Comparison of ENCODE assay signal across 22 cellular contexts in the genomic region with DNA sequence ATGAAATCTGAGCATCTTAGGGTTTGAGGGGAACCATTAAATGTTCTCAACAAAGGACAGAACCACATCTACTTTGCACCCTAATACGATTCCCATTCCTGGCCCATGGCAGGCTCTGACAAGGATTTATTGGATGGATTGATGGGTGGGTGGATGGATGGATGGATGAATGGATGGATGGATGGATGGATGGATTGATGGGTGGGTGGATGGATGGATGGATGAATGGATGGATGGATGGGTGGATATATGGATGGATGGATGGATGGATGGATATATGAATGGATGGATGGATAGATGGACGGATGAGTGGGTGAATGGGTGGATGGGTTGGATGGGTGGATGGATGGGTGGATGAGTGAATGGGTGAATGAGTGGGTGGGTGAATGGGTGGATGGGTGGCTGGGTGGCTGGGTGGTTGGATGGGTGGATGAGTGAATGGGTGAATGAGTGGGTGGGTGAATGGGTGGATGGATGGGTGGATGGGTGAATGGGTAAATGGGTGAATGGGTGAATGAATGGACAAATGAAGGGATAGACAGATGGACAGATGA. TPM values are rescaled to one million over a fixed set of nuclear protein-coding genes. Genes with fewer than 3 reads are reported as not detected.
"Had no signal": no experiment of that assay in that cellular context is flagged by ENCODE, and none has a peak within 500 bp of the region (broad histone marks: within the 10 kb centered on the region; RNA-seq: fewer than 3 reads in every experiment).

No MANE protein-coding gene starts in this region.

- H3K27ac Mint-ChIP-seq: endodermal cell; stimulated activated memory B cell treated with anti-CD40 and anti-IgM and Interleukin-4, amounts not matched to agents 10 μg/mL and 1 μg/mL and 100 μg/mL, for 72 hours had no signal

- H3K27me3 ChIP-seq: brain microvascular endothelial cell, gastrocnemius medialis, right lobe of liver, transverse colon had no signal

- H3K4me3 Mint-ChIP-seq: activated naive CD4-positive, alpha-beta T cell treated with anti-CD3 and anti-CD28 coated beads, Interleukin-2, amount 50 U/mL, for 24 hours; endodermal cell; stimulated activated memory B cell treated with anti-CD40 and anti-IgM and Interleukin-4, amounts not matched to agents 10 μg/mL and 1 μg/mL and 100 μg/mL, for 72 hours had no signal

- H3K27me3 Mint-ChIP-seq: activated naive CD4-positive, alpha-beta T cell treated with anti-CD3 and anti-CD28 coated beads, Interleukin-2, amount 50 U/mL, for 24 hours had no signal

- DNase-seq: activated CD4-positive, alpha-beta T cell treated with anti-CD3 and anti-CD28 coated beads, Interleukin-2, amount 50 U/mL, for 48 hours; activated CD4-positive, CD25-positive, alpha-beta regulatory T cell treated with anti-CD3 and anti-CD28 coated beads, Interleukin-2, amount 50 U/mL, for 72 hours; activated gamma-delta T cell treated with Interleukin-2 at 50 U/mL for 16 hours; activated T-cell treated with anti-CD3 and anti-CD28 coated beads for 4 hours; anterior cingulate cortex; brain microvascular endothelial cell; endodermal cell; esophagus squamous epithelium; gastrocnemius medialis; hippocampal formation; left ventricle myocardium inferior; nucleus accumbens; right lobe of liver; stimulated activated CD4-positive, alpha-beta T cell treated with anti-CD3 and anti-CD28 coated beads, Interleukin-2, amount 100 ng/mL, for 24 hours; T-helper 1 cell; transverse colon; WERI-Rb-1 had no signal

- ATAC-seq: gastrocnemius medialis; right lobe of liver; stimulated activated memory B cell treated with anti-CD40 and anti-IgM and Interleukin-4, amounts not matched to agents 10 μg/mL and 1 μg/mL and 100 μg/mL, for 72 hours had no signal

- H3K36me3 Mint-ChIP-seq: activated naive CD4-positive, alpha-beta T cell treated with anti-CD3 and anti-CD28 coated beads, Interleukin-2, amount 50 U/mL, for 24 hours; stimulated activated memory B cell treated with anti-CD40 and anti-IgM and Interleukin-4, amounts not matched to agents 10 μg/mL and 1 μg/mL and 100 μg/mL, for 72 hours had no signal

- H3K36me3 ChIP-seq: brain microvascular endothelial cell, esophagus squamous epithelium, gastrocnemius medialis, left ventricle myocardium inferior, right lobe of liver, transverse colon, WERI-Rb-1 had no signal

- H3K4me3 ChIP-seq: coronary artery, esophagus squamous epithelium, gastrocnemius medialis, left ventricle myocardium inferior, right lobe of liver, skin epidermis, transverse colon had no signal

- H3K9me3 ChIP-seq: esophagus squamous epithelium, gastrocnemius medialis, left ventricle myocardium inferior, right lobe of liver, transverse colon had no signal

- H3K4me1 ChIP-seq: esophagus squamous epithelium, right lobe of liver had no signal

- H3K4me1 Mint-ChIP-seq: endodermal cell; stimulated activated memory B cell treated with anti-CD40 and anti-IgM and Interleukin-4, amounts not matched to agents 10 μg/mL and 1 μg/mL and 100 μg/mL, for 72 hours had no signal

- H3K27ac ChIP-seq: right lobe of liver, skin epidermis, WERI-Rb-1 had no signal

RNA-seq across cellular contexts. Expression of gene MLPH, which starts 29.6 kb away (rescaled TPM):
- total RNA-seq: mononuclear cell had no signal
